8 cellular contexts compared by ENCODE assay signal in genomic region chr13:77330009-77330471, GRCh38. TPM values are rescaled to one million over a fixed set of nuclear protein-coding genes. Genes with fewer than 3 reads are reported as not detected.
A peak's percentile ranks its signal among the peaks of the same experiment; 100 is the strongest.
DNase-seq lines count a peak whose midpoint lies in the region; ATAC-seq and TF ChIP-seq lines count a peak whose summit lies in the region.

No MANE protein-coding gene starts in this region.

- DNase-seq in NCI-H2107 treated with DMSO at 0.1 percent for 48 hours (lab: John Stamatoyannopoulos, UW; ENCODE audit: unreplicated experiment) (peak; percentile 49), NCI-H2107 (lab: John Stamatoyannopoulos, UW) (no peak), PC-3 (no peak), nephron progenitor cell (no peak), NCI-H146 treated with DMSO at 0.1 percent for 48 hours (lab: John Stamatoyannopoulos, UW; ENCODE audit: unreplicated experiment) (no peak), medulla oblongata (ENCODE audit: extremely low spot score) (no peak)

- H3K9ac ChIP-seq in PC-3 (ENCODE audit: low read length): peak overlapping the region; percentile 87

- BruUV-seq in PC-3 (replicated peaks; lab: Mats Ljungman, UMichigan): no TSS peak

- peak overlapping the region; percentile 98 for H3K4me2 ChIP-seq in PC-3 (ENCODE audit: low read length)

- CTCF ChIA-PET in PC-3 (lab: Charles Lee): interaction anchor here (0.8 to 1.0 kb wide), 2 partner anchors 148 to 197 kb away, joined by 3 to 6 read pairs; no protein-coding TSS in a partner anchor

- peak overlapping the region; percentile 92 for H3K27ac ChIP-seq in PC-3 (ENCODE audit: low read length)
- H3K27ac ChIP-seq in ectodermal cell (ENCODE audit: insufficient read depth, low read depth, low read length, poor library complexity, severe bottlenecking): peak overlapping the region; percentile 51

- H3F3A ChIP-seq in PC-3 (ENCODE audit: low read length, unreplicated experiment): no peaks in the 10 kb centered on the region

- H2AFZ ChIP-seq in PC-3 (ENCODE audit: low read length): peak overlapping the region; percentile 96

- H3K27me3 ChIP-seq in PC-3 (ENCODE audit: low read length) (no peaks in the 10 kb centered on the region), ectodermal cell (ENCODE audit: control insufficient read depth, insufficient read depth, low read length, poor library complexity, severe bottlenecking) (peaks cover 17% of the 10 kb centered on the region)

- H3K4me3 ChIP-seq in PC-3 (ENCODE audit: low read length) (peak overlapping the region; percentile 97), ectodermal cell (ENCODE audit: insufficient read depth, low read depth, low read length) (peak overlapping the region; percentile 61)

- H3K9me3 ChIP-seq in PC-3 (ENCODE audit: low read length) (no peaks in the 10 kb centered on the region), ectodermal cell (ENCODE audit: control insufficient read depth, low read length) (no peaks in the 10 kb centered on the region)

- H3K4me1 Mint-ChIP-seq in nephron progenitor cell: peaks cover 58% of the 10 kb centered on the region

- H3K9me2 ChIP-seq in PC-3 (replicated peaks; ENCODE audit: low read length): no peaks in the 10 kb centered on the region

- H3K4me3 Mint-ChIP-seq in nephron progenitor cell: peak overlapping the region; percentile 92

- POLR2A ChIA-PET in PC-3 (lab: Charles Lee; ENCODE audit: unreplicated experiment): interaction anchor here (0.6 kb wide), 1 partner anchor 69 kb away, joined by 3 read pairs; no protein-coding TSS in a partner anchor

- ATAC-seq in PC-3 (peak; percentile 2), GM21360 (IDR thresholded peaks at IDR 0.05; ENCODE audit: unreplicated experiment) (no peak)

- peak overlapping the region; percentile 99 for H3K27ac Mint-ChIP-seq in nephron progenitor cell

- H3K27me3 Mint-ChIP-seq in nephron progenitor cell (ENCODE audit: low read depth, poor library complexity): peaks cover 21% of the 10 kb centered on the region

- H3K36me3 Mint-ChIP-seq in nephron progenitor cell (ENCODE audit: low read depth): no peaks in the 10 kb centered on the region

- no peak for TF ChIP-seq CTCF in PC-3 (conservative IDR thresholded peaks at IDR 0.05; ENCODE audit: low read depth, low read length)
- TF ChIP-seq CTCF in nephron progenitor cell (IDR thresholded peaks at IDR 0.05): no peak

- peaks cover 12% of the 10 kb centered on the region for H3K4me1 ChIP-seq in PC-3 (ENCODE audit: insufficient read depth, low read length)
- H3K4me1 ChIP-seq in ectodermal cell (ENCODE audit: control insufficient read depth, insufficient read depth, low read length): peaks cover 16% of the 10 kb centered on the region

- intact Hi-C loops in PC-3 (cut with micrococcal nuclease): no loop called here

- WGBS in ectodermal cell, 2 experiments: 9% methylated on average over 8 to 9 of the region's 10 CpGs

- H3K36me3 ChIP-seq in PC-3 (ENCODE audit: low read depth, low read length): no peaks in the 10 kb centered on the region
- H3K36me3 ChIP-seq in ectodermal cell (ENCODE audit: control insufficient read depth, insufficient read depth, low read length): no peaks in the 10 kb centered on the region

- H4K20me1 ChIP-seq in PC-3 (ENCODE audit: low read length): peaks cover 5% of the 10 kb centered on the region

- peaks cover 18% of the 10 kb centered on the region for H3K79me2 ChIP-seq in PC-3 (ENCODE audit: low read length)

- H3K9me3 Mint-ChIP-seq in nephron progenitor cell: no peaks in the 10 kb centered on the region

RNA-seq across cellular contexts. Expression of gene MYCBP2, which starts 3.1 kb away (rescaled TPM):
- total RNA-seq in PC-3 (2014; rRNA removed): 53.3 and 85.2 TPM in 2 replicates
- 20.0 TPM for polyA plus RNA-seq in ectodermal cell (2013, experiment 1 of 4)
- polyA plus RNA-seq in ectodermal cell (2013, experiment 2 of 4): 24.2 TPM
- 18.4 TPM for polyA plus RNA-seq in ectodermal cell (2013, experiment 3 of 4)
- polyA plus RNA-seq in ectodermal cell (2013, experiment 4 of 4): 21.6 TPM
